Comparison of ENCODE assay signal across 25 cellular contexts in the genomic region with DNA sequence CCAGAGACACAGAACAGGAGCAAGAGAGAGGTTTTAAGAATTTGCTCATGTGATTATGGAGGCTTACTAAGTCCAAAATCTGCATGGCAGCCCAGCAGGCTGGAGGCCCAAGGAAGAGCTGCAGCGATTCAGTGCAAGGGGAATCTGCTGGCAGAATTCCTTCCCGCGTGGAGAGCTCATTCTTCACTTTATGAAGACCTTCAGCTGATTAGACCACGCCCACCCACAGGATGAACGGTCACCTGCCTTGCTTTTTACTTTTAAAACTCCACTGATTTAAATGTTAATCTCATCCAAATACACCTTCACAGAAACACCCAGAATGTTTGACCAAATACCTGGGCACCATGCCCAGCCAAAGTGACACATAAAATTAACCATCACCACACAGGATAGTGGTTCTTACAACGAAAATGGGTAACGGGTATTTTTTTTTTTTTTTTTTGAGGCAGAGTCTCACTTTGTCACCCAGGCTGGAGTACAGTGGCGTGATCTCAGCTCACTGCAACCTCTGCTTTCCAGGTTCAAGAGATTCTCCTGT. TPM values are rescaled to one million over a fixed set of nuclear protein-coding genes. Genes with fewer than 3 reads are reported as not detected.
DNase-seq lines count a peak whose midpoint lies in the region; ATAC-seq, FAIRE-seq and TF ChIP-seq lines count a peak whose summit lies in the region.
"Had no signal": no experiment of that assay in that cellular context is flagged by ENCODE, and none has a peak within 500 bp of the region (broad histone marks: within the 10 kb centered on the region; RNA-seq: fewer than 3 reads in every experiment).

No MANE protein-coding gene starts in this region.

- peaks cover 13% of the 10 kb centered on the region for H3K4me1 ChIP-seq in body of pancreas
- no peaks in the 10 kb centered on the region for H3K4me1 ChIP-seq in pancreas

- intact Hi-C loops in body of pancreas (cut with DNase I) (no loop called here), pancreas (cut with DNase I) (loop anchor here in 1 of 3 donors (5.0 kb wide), 1 partner anchor 273 kb away; no protein-coding TSS in a partner anchor)

- 43 to 50% methylated on average over 8 of the region's 8 CpGs for WGBS in body of pancreas, 2 donors
- WGBS in pancreas, 2 donors: 40% methylated on average over 8 of the region's 8 CpGs

- H3K4me3 ChIP-seq in body of pancreas (no peak overlapping the region), pancreas (no peak overlapping the region)
- H3K4me3 ChIP-seq: BLaER1, PC-9 had no signal

- H3K27ac ChIP-seq in body of pancreas (no peak overlapping the region), pancreas (no peak overlapping the region)
- H3K27ac ChIP-seq: BLaER1, PC-9, RWPE1 had no signal

- peak; percentile 37 for ATAC-seq in body of pancreas
- peak in 3 of 4 donors; percentile 10 to 43 (median 24) for ATAC-seq in pancreas
- ATAC-seq in GM21447 (IDR thresholded peaks at IDR 0.05; ENCODE audit: unreplicated experiment): no peak
- ATAC-seq: CD8-positive, alpha-beta T cell had no signal

- no peaks in the 10 kb centered on the region for H3K9me3 ChIP-seq in body of pancreas
- H3K9me3 ChIP-seq in pancreas: no peaks in the 10 kb centered on the region
- H3K9me3 ChIP-seq: BLaER1 had no signal

- DNase-seq in EH (ENCODE audit: low read depth) (peak; percentile 16), M059J (ENCODE audit: low read depth) (peak; percentile 66), body of pancreas (peak in 3 of 4 donors; percentile 45 to 49 (median 47)), pancreas (peak in 2 of 6 donors; percentile 23 to 47), HPDE6-E6E7 (ENCODE audit: extremely low spot score) (no peak)
- DNase-seq in stimulated activated CD8-positive, alpha-beta memory T cell treated with anti-CD3 and anti-CD28 coated beads, Interleukin-4, amount 100 ng/mL, for 48 hours: no peak
- DNase-seq in activated CD4-positive, alpha-beta T cell treated with anti-CD3 and anti-CD28 coated beads, Interleukin-2, amount 50 U/mL, for 48 hours: no peak
- DNase-seq: Calu3; CD8-positive, alpha-beta T cell; EL; GF-D8; KG1; NCI-H1105; NCI-H146; NCI-H2029 treated with DMSO at 0.1 percent for 48 hours; NCI-H226; NCI-H510A treated with DMSO at 0.1 percent for 48 hours; PC-9; T-helper 1 cell had no signal

- TF ChIP-seq POLR2A in body of pancreas (IDR thresholded peaks at IDR 0.05): no peak

- H3K36me3 ChIP-seq in body of pancreas (replicated peaks in 1 of 2; ENCODE audit: insufficient read depth in 1 of 2, low read depth in 2 of 2) (no peaks in the 10 kb centered on the region), pancreas (no peaks in the 10 kb centered on the region)

- no peak for TF ChIP-seq CTCF in body of pancreas (IDR thresholded peaks at IDR 0.05)
- TF ChIP-seq CTCF in pancreas (IDR thresholded peaks at IDR 0.05): no peak

- H3K27me3 ChIP-seq in body of pancreas: no peaks in the 10 kb centered on the region
- H3K27me3 ChIP-seq in pancreas: no peaks in the 10 kb centered on the region
- H3K27me3 ChIP-seq: BLaER1 had no signal

- no peak for FAIRE-seq in pancreas (lab: Jason Lieb, UNC)
- FAIRE-seq: GM19239 had no signal

RNA-seq across cellular contexts. Expression of a gene that starts 10.9 kb away (rescaled TPM):
- not detected in 2 replicates for total RNA-seq in M059J (2014; rRNA removed; shearing (Covaris generic))
- not detected for total RNA-seq in body of pancreas
- total RNA-seq in pancreas: not detected
- not detected for polyA plus RNA-seq in pancreas
- total RNA-seq: Calu3; CD8-positive, alpha-beta T cell; H4; HT-29; PC-9 had no signal

RNA-seq across cellular contexts. Expression of a gene that starts 32.0 kb away (rescaled TPM):
- 5.8 and 14.8 TPM in 2 replicates for total RNA-seq in M059J (2014; rRNA removed; shearing (Covaris generic))
- total RNA-seq in body of pancreas: 10 to 100 TPM in 1 of 2 donors, 1 to 10 TPM in 1; 4.7 to 15.5 TPM
- total RNA-seq in pancreas: 1 to 10 TPM; 1.4 to 5.9 (median 3.5) TPM
- 1 to 10 TPM; 6.0 to 7.6 TPM for polyA plus RNA-seq in pancreas

Comparison
In these comparisons a context has a peak if more than half of its experiments do, and no peak if none do; other contexts are left out.
1. DNase-seq: peak in EH (single experiment), M059J (single experiment) and body of pancreas (3 of 4); none in stimulated activated CD8-positive, alpha-beta memory T cell treated with anti-CD3 and anti-CD28 coated beads, Interleukin-4, amount 100 ng/mL, for 48 hours (single experiment), activated CD4-positive, alpha-beta T cell treated with anti-CD3 and anti-CD28 coated beads, Interleukin-2, amount 50 U/mL, for 48 hours (0 of 2) and HPDE6-E6E7 (single experiment).